1 cellular context compared by ENCODE assay signal in the genomic region with DNA sequence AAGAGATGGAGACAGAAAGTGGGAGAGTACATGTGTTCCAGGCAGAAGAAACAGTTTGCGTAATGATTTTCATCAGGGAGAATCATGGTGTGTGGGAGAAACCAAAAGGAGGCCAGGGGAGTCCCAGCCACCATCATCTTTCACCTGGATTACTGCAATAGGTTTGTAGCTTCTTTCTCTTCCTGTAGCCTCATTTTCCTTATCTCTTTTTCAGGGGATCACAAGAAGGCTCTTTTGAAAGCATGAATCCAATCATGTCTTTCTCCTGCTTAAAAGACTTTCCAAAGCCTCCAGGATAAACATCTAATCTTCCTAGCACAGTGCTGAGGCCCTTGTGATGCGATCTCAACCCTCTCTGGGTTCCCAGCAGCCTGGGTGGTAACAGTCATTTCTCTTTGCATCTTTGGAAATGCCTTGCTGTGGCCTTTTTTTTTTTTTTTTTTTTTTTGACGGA.
A peak's percentile ranks its signal among the peaks of the same experiment; 100 is the strongest.
TF ChIP-seq lines count a peak whose summit lies in the region.

No MANE protein-coding gene starts in this region.

TF ChIP-seq in K562, 482 proteins besides CTCF, POLR2A, EP300 and RAD21 (continued from another document and continues in another):
- TF ChIP-seq, protein P1, sequence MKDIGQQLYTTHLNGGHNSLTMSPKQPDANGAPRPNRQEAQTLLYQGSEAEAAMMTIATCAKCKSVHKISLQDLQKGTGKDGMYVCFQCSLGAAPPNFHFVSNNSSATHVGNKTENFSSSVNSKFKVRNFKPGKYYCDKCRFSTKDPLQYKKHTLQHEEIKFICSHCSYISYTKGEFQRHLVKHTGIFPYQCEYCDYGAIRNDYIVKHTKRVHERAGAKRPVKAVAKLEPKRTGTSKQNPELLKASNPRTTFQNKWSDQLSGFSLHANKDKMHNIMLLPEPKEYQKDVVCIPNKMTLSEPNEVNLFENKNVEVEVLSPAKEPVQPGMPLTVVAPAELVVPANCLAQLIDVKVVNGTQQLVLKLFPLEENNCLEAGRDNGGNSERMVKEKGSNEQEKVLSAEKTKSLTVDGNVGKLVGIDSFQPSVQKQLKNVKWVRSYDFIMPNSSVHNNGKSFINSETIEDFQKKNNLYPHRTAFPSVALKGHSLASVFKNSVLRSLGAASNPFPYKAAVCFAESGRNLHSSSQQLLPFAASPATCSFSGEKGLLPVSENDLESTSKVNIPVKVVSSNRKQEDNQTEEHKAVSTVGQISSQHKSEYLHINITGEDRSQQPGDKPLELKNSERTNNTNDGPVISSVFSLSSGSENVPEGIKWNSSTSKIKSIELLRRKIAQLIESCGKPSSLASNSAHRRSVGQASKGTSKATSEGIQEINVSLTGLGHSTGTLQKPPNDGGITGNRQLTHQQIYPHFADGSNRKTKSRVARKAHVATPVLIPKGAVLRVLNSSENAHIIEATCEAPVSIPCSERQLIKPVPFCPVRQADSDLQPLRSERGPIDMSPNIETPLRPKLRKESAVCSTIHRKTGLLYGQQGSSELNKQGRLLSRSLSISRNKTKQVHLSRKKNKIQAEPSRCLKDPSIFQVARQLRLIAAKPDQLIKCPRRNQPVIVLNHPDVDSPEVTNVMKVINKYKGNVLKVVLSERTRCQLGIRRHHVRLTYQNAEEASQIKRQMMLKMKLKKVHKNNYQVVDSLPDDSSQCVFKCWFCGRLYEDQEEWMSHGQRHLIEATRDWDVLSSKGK (CRISPR knock-in tag; IDR thresholded peaks at IDR 0.05): no peak
- TF ChIP-seq CBFA2T3 (IDR thresholded peaks at IDR 0.05) (peak; percentile 38), CHD4 (IDR thresholded peaks at IDR 0.05; ENCODE audit: insufficient read depth, insufficient replicate concordance, low read depth, low read length, poor library complexity, severe bottlenecking) (no peak), PHB2 (IDR thresholded peaks at IDR 0.05; ENCODE audit: low read depth) (no peak), ZBTB1 (CRISPR knock-in tag; IDR thresholded peaks at IDR 0.05; ENCODE audit: borderline replicate concordance, low read depth) (no peak), BACH1 (tag; IDR thresholded peaks at IDR 0.05) (no peak), ZNF696 (CRISPR knock-in tag; conservative IDR thresholded peaks at IDR 0.05) (no peak), MEIS2 (IDR thresholded peaks at IDR 0.05; ENCODE audit: partially characterized antibody) (peak; percentile 56), JUND (IDR thresholded peaks at IDR 0.05; ENCODE audit: borderline replicate concordance, low read depth, low read length) (no peak), JUND (tag; IDR thresholded peaks at IDR 0.05; ENCODE audit: borderline replicate concordance, low read depth, low read length) (no peak; the same call in 2 of the 3 replicates), TFAM (CRISPR knock-in tag; conservative IDR thresholded peaks at IDR 0.05) (no peak), ZNF551 (CRISPR knock-in tag; IDR thresholded peaks at IDR 0.05) (no peak), PHB (CRISPR knock-in tag; IDR thresholded peaks at IDR 0.05) (no peak), FOXK1 (CRISPR knock-in tag; IDR thresholded peaks at IDR 0.05; ENCODE audit: borderline replicate concordance) (no peak), SAFB (IDR thresholded peaks at IDR 0.05; ENCODE audit: borderline replicate concordance, low read depth, low read length) (no peak), ETS2 (tag; IDR thresholded peaks at IDR 0.05; ENCODE audit: borderline replicate concordance, poor library complexity, severe bottlenecking) (no peak), NCOA4 (IDR thresholded peaks at IDR 0.05; ENCODE audit: partially characterized antibody) (no peak), PRMT5 (CRISPR knock-in tag; IDR thresholded peaks at IDR 0.05) (no peak), HDAC3 (IDR thresholded peaks at IDR 0.05; ENCODE audit: borderline replicate concordance, partially characterized antibody) (no peak), ZZZ3 (IDR thresholded peaks at IDR 0.05) (no peak), ZNF717 (CRISPR knock-in tag; IDR thresholded peaks at IDR 0.05) (no peak), NONO (IDR thresholded peaks at IDR 0.05; ENCODE audit: low read depth in 2 of 2, low read length in 1 of 2) (peak in 1 of 2 experiments; percentile 59; a peak in 1 of 4 replicates), ZNF436 (CRISPR knock-in tag; IDR thresholded peaks at IDR 0.05) (no peak), FOXA1 (IDR thresholded peaks at IDR 0.05; ENCODE audit: borderline replicate concordance) (no peak), SMAD4 (CRISPR knock-in tag; conservative IDR thresholded peaks at IDR 0.05) (no peak), ZBTB9 (CRISPR knock-in tag; IDR thresholded peaks at IDR 0.05) (no peak), FUS (optimal IDR thresholded peaks at IDR 0.05; ENCODE audit: low read depth, low read length) (no peak), ZBTB7A (IDR thresholded peaks at IDR 0.05; ENCODE audit: borderline replicate concordance, control insufficient read depth, low read depth, low read length) (no peak), MIER1 (IDR thresholded peaks at IDR 0.05; ENCODE audit: low read depth) (no peak), RBBP5 (IDR thresholded peaks at IDR 0.05; ENCODE audit: borderline replicate concordance, insufficient read depth, low read length, poor library complexity, severe bottlenecking) (no peak), KAT8 (IDR thresholded peaks at IDR 0.05; ENCODE audit: low read depth) (no peak), NFXL1 (CRISPR knock-in tag; IDR thresholded peaks at IDR 0.05) (no peak), NKRF (IDR thresholded peaks at IDR 0.05; ENCODE audit: borderline replicate concordance) (no peak), HMGN3 (IDR thresholded peaks at IDR 0.05; ENCODE audit: borderline replicate concordance, extremely low read depth, insufficient read length, low read depth, low read length) (no peak)
- TF ChIP-seq, protein P2, sequence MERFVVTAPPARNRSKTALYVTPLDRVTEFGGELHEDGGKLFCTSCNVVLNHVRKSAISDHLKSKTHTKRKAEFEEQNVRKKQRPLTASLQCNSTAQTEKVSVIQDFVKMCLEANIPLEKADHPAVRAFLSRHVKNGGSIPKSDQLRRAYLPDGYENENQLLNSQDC (CRISPR knock-in tag; IDR thresholded peaks at IDR 0.05): no peak
- TF ChIP-seq, protein P3, sequence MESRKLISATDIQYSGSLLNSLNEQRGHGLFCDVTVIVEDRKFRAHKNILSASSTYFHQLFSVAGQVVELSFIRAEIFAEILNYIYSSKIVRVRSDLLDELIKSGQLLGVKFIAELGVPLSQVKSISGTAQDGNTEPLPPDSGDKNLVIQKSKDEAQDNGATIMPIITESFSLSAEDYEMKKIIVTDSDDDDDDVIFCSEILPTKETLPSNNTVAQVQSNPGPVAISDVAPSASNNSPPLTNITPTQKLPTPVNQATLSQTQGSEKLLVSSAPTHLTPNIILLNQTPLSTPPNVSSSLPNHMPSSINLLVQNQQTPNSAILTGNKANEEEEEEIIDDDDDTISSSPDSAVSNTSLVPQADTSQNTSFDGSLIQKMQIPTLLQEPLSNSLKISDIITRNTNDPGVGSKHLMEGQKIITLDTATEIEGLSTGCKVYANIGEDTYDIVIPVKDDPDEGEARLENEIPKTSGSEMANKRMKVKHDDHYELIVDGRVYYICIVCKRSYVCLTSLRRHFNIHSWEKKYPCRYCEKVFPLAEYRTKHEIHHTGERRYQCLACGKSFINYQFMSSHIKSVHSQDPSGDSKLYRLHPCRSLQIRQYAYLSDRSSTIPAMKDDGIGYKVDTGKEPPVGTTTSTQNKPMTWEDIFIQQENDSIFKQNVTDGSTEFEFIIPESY (CRISPR knock-in tag; IDR thresholded peaks at IDR 0.05): no peak
- TF ChIP-seq, protein P4, sequence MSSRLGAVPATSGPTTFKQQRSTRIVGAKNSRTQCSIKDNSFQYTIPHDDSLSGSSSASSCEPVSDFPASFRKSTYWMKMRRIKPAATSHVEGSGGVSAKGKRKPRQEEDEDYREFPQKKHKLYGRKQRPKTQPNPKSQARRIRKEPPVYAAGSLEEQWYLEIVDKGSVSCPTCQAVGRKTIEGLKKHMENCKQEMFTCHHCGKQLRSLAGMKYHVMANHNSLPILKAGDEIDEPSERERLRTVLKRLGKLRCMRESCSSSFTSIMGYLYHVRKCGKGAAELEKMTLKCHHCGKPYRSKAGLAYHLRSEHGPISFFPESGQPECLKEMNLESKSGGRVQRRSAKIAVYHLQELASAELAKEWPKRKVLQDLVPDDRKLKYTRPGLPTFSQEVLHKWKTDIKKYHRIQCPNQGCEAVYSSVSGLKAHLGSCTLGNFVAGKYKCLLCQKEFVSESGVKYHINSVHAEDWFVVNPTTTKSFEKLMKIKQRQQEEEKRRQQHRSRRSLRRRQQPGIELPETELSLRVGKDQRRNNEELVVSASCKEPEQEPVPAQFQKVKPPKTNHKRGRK (tag; IDR thresholded peaks at IDR 0.05): no peak
- TF ChIP-seq, protein P5, sequence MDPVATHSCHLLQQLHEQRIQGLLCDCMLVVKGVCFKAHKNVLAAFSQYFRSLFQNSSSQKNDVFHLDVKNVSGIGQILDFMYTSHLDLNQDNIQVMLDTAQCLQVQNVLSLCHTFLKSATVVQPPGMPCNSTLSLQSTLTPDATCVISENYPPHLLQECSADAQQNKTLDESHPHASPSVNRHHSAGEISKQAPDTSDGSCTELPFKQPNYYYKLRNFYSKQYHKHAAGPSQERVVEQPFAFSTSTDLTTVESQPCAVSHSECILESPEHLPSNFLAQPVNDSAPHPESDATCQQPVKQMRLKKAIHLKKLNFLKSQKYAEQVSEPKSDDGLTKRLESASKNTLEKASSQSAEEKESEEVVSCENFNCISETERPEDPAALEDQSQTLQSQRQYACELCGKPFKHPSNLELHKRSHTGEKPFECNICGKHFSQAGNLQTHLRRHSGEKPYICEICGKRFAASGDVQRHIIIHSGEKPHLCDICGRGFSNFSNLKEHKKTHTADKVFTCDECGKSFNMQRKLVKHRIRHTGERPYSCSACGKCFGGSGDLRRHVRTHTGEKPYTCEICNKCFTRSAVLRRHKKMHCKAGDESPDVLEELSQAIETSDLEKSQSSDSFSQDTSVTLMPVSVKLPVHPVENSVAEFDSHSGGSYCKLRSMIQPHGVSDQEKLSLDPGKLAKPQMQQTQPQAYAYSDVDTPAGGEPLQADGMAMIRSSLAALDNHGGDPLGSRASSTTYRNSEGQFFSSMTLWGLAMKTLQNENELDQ (CRISPR knock-in tag; IDR thresholded peaks at IDR 0.05; ENCODE audit: borderline replicate concordance): no peak
- TF ChIP-seq, protein P6, sequence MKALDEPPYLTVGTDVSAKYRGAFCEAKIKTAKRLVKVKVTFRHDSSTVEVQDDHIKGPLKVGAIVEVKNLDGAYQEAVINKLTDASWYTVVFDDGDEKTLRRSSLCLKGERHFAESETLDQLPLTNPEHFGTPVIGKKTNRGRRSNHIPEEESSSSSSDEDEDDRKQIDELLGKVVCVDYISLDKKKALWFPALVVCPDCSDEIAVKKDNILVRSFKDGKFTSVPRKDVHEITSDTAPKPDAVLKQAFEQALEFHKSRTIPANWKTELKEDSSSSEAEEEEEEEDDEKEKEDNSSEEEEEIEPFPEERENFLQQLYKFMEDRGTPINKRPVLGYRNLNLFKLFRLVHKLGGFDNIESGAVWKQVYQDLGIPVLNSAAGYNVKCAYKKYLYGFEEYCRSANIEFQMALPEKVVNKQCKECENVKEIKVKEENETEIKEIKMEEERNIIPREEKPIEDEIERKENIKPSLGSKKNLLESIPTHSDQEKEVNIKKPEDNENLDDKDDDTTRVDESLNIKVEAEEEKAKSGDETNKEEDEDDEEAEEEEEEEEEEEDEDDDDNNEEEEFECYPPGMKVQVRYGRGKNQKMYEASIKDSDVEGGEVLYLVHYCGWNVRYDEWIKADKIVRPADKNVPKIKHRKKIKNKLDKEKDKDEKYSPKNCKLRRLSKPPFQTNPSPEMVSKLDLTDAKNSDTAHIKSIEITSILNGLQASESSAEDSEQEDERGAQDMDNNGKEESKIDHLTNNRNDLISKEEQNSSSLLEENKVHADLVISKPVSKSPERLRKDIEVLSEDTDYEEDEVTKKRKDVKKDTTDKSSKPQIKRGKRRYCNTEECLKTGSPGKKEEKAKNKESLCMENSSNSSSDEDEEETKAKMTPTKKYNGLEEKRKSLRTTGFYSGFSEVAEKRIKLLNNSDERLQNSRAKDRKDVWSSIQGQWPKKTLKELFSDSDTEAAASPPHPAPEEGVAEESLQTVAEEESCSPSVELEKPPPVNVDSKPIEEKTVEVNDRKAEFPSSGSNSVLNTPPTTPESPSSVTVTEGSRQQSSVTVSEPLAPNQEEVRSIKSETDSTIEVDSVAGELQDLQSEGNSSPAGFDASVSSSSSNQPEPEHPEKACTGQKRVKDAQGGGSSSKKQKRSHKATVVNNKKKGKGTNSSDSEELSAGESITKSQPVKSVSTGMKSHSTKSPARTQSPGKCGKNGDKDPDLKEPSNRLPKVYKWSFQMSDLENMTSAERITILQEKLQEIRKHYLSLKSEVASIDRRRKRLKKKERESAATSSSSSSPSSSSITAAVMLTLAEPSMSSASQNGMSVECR (CRISPR knock-in tag; IDR thresholded peaks at IDR 0.05): no peak
